ENCODE assay signal across 11 cellular contexts in genomic region chr19:5625641-5626040, GRCh38. TPM values are rescaled to one million over a fixed set of nuclear protein-coding genes. Genes with fewer than 3 reads are reported as not detected.
DNase-seq lines count a peak whose midpoint lies in the region; ATAC-seq and TF ChIP-seq lines count a peak whose summit lies in the region.
"Had no signal": no experiment of that assay in that cellular context is flagged by ENCODE, and none has a peak within 500 bp of the region (broad histone marks: within the 10 kb centered on the region; RNA-seq: fewer than 3 reads in every experiment).

No MANE protein-coding gene starts in this region.

- H3K27ac ChIP-seq in iPS-20b (ENCODE audit: low read length) (no peak overlapping the region), stomach smooth muscle (ENCODE audit: low read length) (no peak overlapping the region), esophagus muscularis mucosa (replicated peaks in 1 of 4) (peak overlapping the region in 2 of 4 donors; percentile 97 to 98)
- H3K27ac ChIP-seq: C4-2B had no signal

- H3K4me3 ChIP-seq in iPS-20b (ENCODE audit: low read length): peak overlapping the region; percentile 98
- H3K4me3 ChIP-seq in stomach smooth muscle (ENCODE audit: low read length in 2 of 2): peak overlapping the region; percentile 9 to 58
- peak overlapping the region in 2 of 4 donors; percentile 5 to 85 for H3K4me3 ChIP-seq in esophagus muscularis mucosa

- no peak for TF ChIP-seq CTCF in esophagus muscularis mucosa (IDR thresholded peaks at IDR 0.05)

- peaks cover 65% of the 10 kb centered on the region for H3K4me1 Mint-ChIP-seq in activated naive CD4-positive, alpha-beta T cell treated with anti-CD3 and anti-CD28 coated beads for 36 hours (ENCODE audit: low read depth)
- H3K4me1 Mint-ChIP-seq in activated T-helper 1 cell treated with anti-CD3 and anti-CD28 coated beads, Interleukin-12 subunit alpha, Interleukin-12 subunit beta, Interleukin-2, Interleukin-4 antibody, amounts not matched to agents 30 ng/mL and 10 ng/mL and 1 ng/mL, durations not matched to agents 14 hours and 24 hours and 36 hours (ENCODE audit: low read depth): peaks cover 59% of the 10 kb centered on the region

- H3K4me3 Mint-ChIP-seq in activated naive CD4-positive, alpha-beta T cell treated with anti-CD3 and anti-CD28 coated beads for 36 hours: peak overlapping the region; percentile 100
- peak overlapping the region; percentile 100 for H3K4me3 Mint-ChIP-seq in activated T-helper 1 cell treated with anti-CD3 and anti-CD28 coated beads, Interleukin-12 subunit alpha, Interleukin-12 subunit beta, Interleukin-2, Interleukin-4 antibody, amounts not matched to agents 30 ng/mL and 10 ng/mL and 1 ng/mL, durations not matched to agents 14 hours and 24 hours and 36 hours

- no peak for TF ChIP-seq POLR2A in esophagus muscularis mucosa (IDR thresholded peaks at IDR 0.05; ENCODE audit: low read depth)

- no peaks in the 10 kb centered on the region for H3K27me3 ChIP-seq in iPS-20b (ENCODE audit: insufficient read depth, low read length)
- no peaks in the 10 kb centered on the region for H3K27me3 ChIP-seq in stomach smooth muscle (ENCODE audit: control insufficient read depth in 1 of 2, insufficient read depth in 2 of 2, low read length in 2 of 2)
- H3K27me3 ChIP-seq in esophagus muscularis mucosa: no peaks in the 10 kb centered on the region
- H3K27me3 ChIP-seq: right atrium auricular region had no signal

- H3K9me3 ChIP-seq in iPS-20b (ENCODE audit: insufficient read depth, low read depth, low read length) (no peaks in the 10 kb centered on the region), stomach smooth muscle (ENCODE audit: control insufficient read depth in 2 of 2, low read length in 2 of 2) (no peaks in the 10 kb centered on the region), esophagus muscularis mucosa (no peaks in the 10 kb centered on the region)
- H3K9me3 ChIP-seq: right atrium auricular region had no signal

- no peaks in the 10 kb centered on the region for H3K27me3 Mint-ChIP-seq in activated naive CD4-positive, alpha-beta T cell treated with anti-CD3 and anti-CD28 coated beads for 36 hours (ENCODE audit: low read depth)
- peaks cover 3% of the 10 kb centered on the region for H3K27me3 Mint-ChIP-seq in activated T-helper 1 cell treated with anti-CD3 and anti-CD28 coated beads, Interleukin-12 subunit alpha, Interleukin-12 subunit beta, Interleukin-2, Interleukin-4 antibody, amounts not matched to agents 30 ng/mL and 10 ng/mL and 1 ng/mL, durations not matched to agents 14 hours and 24 hours and 36 hours (ENCODE audit: insufficient read depth)

- no peak for TF ChIP-seq EP300 in esophagus muscularis mucosa (IDR thresholded peaks at IDR 0.05)

- intact Hi-C loops in activated naive CD4-positive, alpha-beta T cell treated with anti-CD3 and anti-CD28 coated beads for 36 hours (cut with micrococcal nuclease): loop anchor here (10.0 kb wide), 1 partner anchor 349 kb away; the partner anchor contains the start of gene RANBP3
- intact Hi-C loops in activated T-helper 1 cell treated with anti-CD3 and anti-CD28 coated beads, Interleukin-12 subunit alpha, Interleukin-12 subunit beta, Interleukin-2, Interleukin-4 antibody, amounts not matched to agents 30 ng/mL and 10 ng/mL and 1 ng/mL, durations not matched to agents 14 hours and 24 hours and 36 hours (cut with micrococcal nuclease): loop anchor here (10.0 kb wide), 1 partner anchor 799 kb away; the partner anchor contains the start of gene KHSRP
- intact Hi-C loops in esophagus muscularis mucosa (cut with DNase I): no loop called here

- 74% methylated on average over 12 of the region's 12 CpGs for WGBS in esophagus muscularis mucosa

- peak overlapping the region; percentile 12 for H3K27ac Mint-ChIP-seq in activated naive CD4-positive, alpha-beta T cell treated with anti-CD3 and anti-CD28 coated beads for 36 hours
- peak overlapping the region in 1 of 2 donors; percentile 75 for H3K27ac Mint-ChIP-seq in activated naive CD4-positive, alpha-beta T cell treated with anti-CD3 and anti-CD28 coated beads, Interleukin-2, amount 50 U/mL, for 72 hours
- H3K27ac Mint-ChIP-seq in activated T-helper 1 cell treated with anti-CD3 and anti-CD28 coated beads, Interleukin-12 subunit alpha, Interleukin-12 subunit beta, Interleukin-2, Interleukin-4 antibody, amounts not matched to agents 30 ng/mL and 10 ng/mL and 1 ng/mL, durations not matched to agents 14 hours and 24 hours and 36 hours: peak overlapping the region; percentile 56

- 0 out of 2 replicates have a peak overlapping the region, but pooled peaks have one; percentile 23 for H3K9ac ChIP-seq in iPS-20b (ENCODE audit: low read depth, low read length)
- peak overlapping the region in 1 of 2 donors; percentile 21 for H3K9ac ChIP-seq in stomach smooth muscle (ENCODE audit: low read length in 2 of 2)

- H3K36me3 ChIP-seq in iPS-20b (ENCODE audit: insufficient read depth, low read depth, low read length): peaks cover 64% of the 10 kb centered on the region
- H3K36me3 ChIP-seq in stomach smooth muscle (ENCODE audit: control insufficient read depth in 2 of 2, insufficient read depth in 2 of 2, low read length in 2 of 2): peaks cover 24 to 28% of the 10 kb centered on the region in 2 donors
- peaks cover 7 to 47% (median 45%) of the 10 kb centered on the region in 4 donors for H3K36me3 ChIP-seq in esophagus muscularis mucosa

- peaks cover 13% of the 10 kb centered on the region for H3K4me1 ChIP-seq in iPS-20b (ENCODE audit: insufficient read depth, low read length)
- peaks cover 55% of the 10 kb centered on the region for H3K4me1 ChIP-seq in stomach smooth muscle (ENCODE audit: control insufficient read depth, insufficient read depth, low read length)
- H3K4me1 ChIP-seq in esophagus muscularis mucosa: peaks cover 53 to 81% (median 76%) of the 10 kb centered on the region in 4 donors

- no peak for ATAC-seq in activated naive CD4-positive, alpha-beta T cell treated with anti-CD3 and anti-CD28 coated beads, Interleukin-2, amount 50 U/mL, for 72 hours
- ATAC-seq in HG03354 (IDR thresholded peaks at IDR 0.05; ENCODE audit: poor library complexity, severe bottlenecking, unreplicated experiment): no peak

- peaks cover 62% of the 10 kb centered on the region for H3K36me3 Mint-ChIP-seq in activated naive CD4-positive, alpha-beta T cell treated with anti-CD3 and anti-CD28 coated beads for 36 hours (ENCODE audit: low read depth)
- H3K36me3 Mint-ChIP-seq in activated naive CD4-positive, alpha-beta T cell treated with anti-CD3 and anti-CD28 coated beads, Interleukin-2, amount 50 U/mL, for 72 hours: peaks cover 65 to 79% of the 10 kb centered on the region in 2 donors
- peaks cover 54% of the 10 kb centered on the region for H3K36me3 Mint-ChIP-seq in activated T-helper 1 cell treated with anti-CD3 and anti-CD28 coated beads, Interleukin-12 subunit alpha, Interleukin-12 subunit beta, Interleukin-2, Interleukin-4 antibody, amounts not matched to agents 30 ng/mL and 10 ng/mL and 1 ng/mL, durations not matched to agents 14 hours and 24 hours and 36 hours (ENCODE audit: low read depth)

- no peaks in the 10 kb centered on the region for H3K9me3 Mint-ChIP-seq in activated naive CD4-positive, alpha-beta T cell treated with anti-CD3 and anti-CD28 coated beads for 36 hours
- H3K9me3 Mint-ChIP-seq in activated naive CD4-positive, alpha-beta T cell treated with anti-CD3 and anti-CD28 coated beads, Interleukin-2, amount 50 U/mL, for 72 hours: no peaks in the 10 kb centered on the region
- no peaks in the 10 kb centered on the region for H3K9me3 Mint-ChIP-seq in activated T-helper 1 cell treated with anti-CD3 and anti-CD28 coated beads, Interleukin-12 subunit alpha, Interleukin-12 subunit beta, Interleukin-2, Interleukin-4 antibody, amounts not matched to agents 30 ng/mL and 10 ng/mL and 1 ng/mL, durations not matched to agents 14 hours and 24 hours and 36 hours

- DNase-seq in activated naive CD4-positive, alpha-beta T cell treated with anti-CD3 and anti-CD28 coated beads for 36 hours: no peak
- no peak for DNase-seq in activated naive CD4-positive, alpha-beta T cell treated with anti-CD3 and anti-CD28 coated beads, Interleukin-2, amount 50 U/mL, for 72 hours (ENCODE audit: low spot score in 2 of 2)
- no peak for DNase-seq in activated T-helper 1 cell treated with anti-CD3 and anti-CD28 coated beads, Interleukin-12 subunit alpha, Interleukin-12 subunit beta, Interleukin-2, Interleukin-4 antibody, amounts not matched to agents 30 ng/mL and 10 ng/mL and 1 ng/mL, durations not matched to agents 14 hours and 24 hours and 36 hours (ENCODE audit: low spot score)
- DNase-seq in dermis blood vessel endothelial cell: no peak
- no peak for DNase-seq in esophagus muscularis mucosa (ENCODE audit: extremely low spot score)
- DNase-seq: NCI-H510A had no signal

- CTCF ChIA-PET in activated naive CD4-positive, alpha-beta T cell treated with anti-CD3 and anti-CD28 coated beads for 36 hours (lab: Charles Lee): interaction anchor here (1.7 kb wide), 1 partner anchor 61 kb away, joined by 5 read pairs; no protein-coding TSS in a partner anchor

RNA-seq across cellular contexts. Expression of gene SAFB, which starts 2.8 kb away (rescaled TPM):
- 100 to 1,000 TPM; 120 to 129 TPM for total RNA-seq in activated naive CD4-positive, alpha-beta T cell treated with anti-CD3 and anti-CD28 coated beads for 36 hours
- 100 to 1,000 TPM; 127 to 154 TPM for total RNA-seq in activated naive CD4-positive, alpha-beta T cell treated with anti-CD3 and anti-CD28 coated beads, Interleukin-2, amount 50 U/mL, for 72 hours
- total RNA-seq in activated T-helper 1 cell treated with anti-CD3 and anti-CD28 coated beads, Interleukin-12 subunit alpha, Interleukin-12 subunit beta, Interleukin-2, Interleukin-4 antibody, amounts not matched to agents 30 ng/mL and 10 ng/mL and 1 ng/mL, durations not matched to agents 14 hours and 24 hours and 36 hours: 143 and 146 TPM in 2 replicates
- total RNA-seq in dermis blood vessel endothelial cell: 56.0 and 60.1 TPM in 2 replicates
- total RNA-seq in esophagus muscularis mucosa: 10 to 100 TPM; 48.4 to 96.2 (median 75.7) TPM

RNA-seq across cellular contexts. Expression of gene SAFB2, which starts 3.1 kb away (rescaled TPM):
- total RNA-seq in activated naive CD4-positive, alpha-beta T cell treated with anti-CD3 and anti-CD28 coated beads for 36 hours: 100 to 1,000 TPM; 108 to 118 TPM
- 100 to 1,000 TPM; 107 to 233 TPM for total RNA-seq in activated naive CD4-positive, alpha-beta T cell treated with anti-CD3 and anti-CD28 coated beads, Interleukin-2, amount 50 U/mL, for 72 hours
- 104 and 106 TPM in 2 replicates for total RNA-seq in activated T-helper 1 cell treated with anti-CD3 and anti-CD28 coated beads, Interleukin-12 subunit alpha, Interleukin-12 subunit beta, Interleukin-2, Interleukin-4 antibody, amounts not matched to agents 30 ng/mL and 10 ng/mL and 1 ng/mL, durations not matched to agents 14 hours and 24 hours and 36 hours
- total RNA-seq in dermis blood vessel endothelial cell: 33.4 and 47.5 TPM in 2 replicates
- 10 to 100 TPM; 31.1 to 57.8 (median 42.7) TPM for total RNA-seq in esophagus muscularis mucosa

RNA-seq across cellular contexts. Expression of gene MICOS13, which starts 54.7 kb away (rescaled TPM):
- 10 to 100 TPM; 43.3 to 44.8 TPM for total RNA-seq in activated naive CD4-positive, alpha-beta T cell treated with anti-CD3 and anti-CD28 coated beads for 36 hours
- total RNA-seq in activated naive CD4-positive, alpha-beta T cell treated with anti-CD3 and anti-CD28 coated beads, Interleukin-2, amount 50 U/mL, for 72 hours: 10 to 100 TPM; 32.0 to 47.2 TPM
- 57.4 and 60.6 TPM in 2 replicates for total RNA-seq in activated T-helper 1 cell treated with anti-CD3 and anti-CD28 coated beads, Interleukin-12 subunit alpha, Interleukin-12 subunit beta, Interleukin-2, Interleukin-4 antibody, amounts not matched to agents 30 ng/mL and 10 ng/mL and 1 ng/mL, durations not matched to agents 14 hours and 24 hours and 36 hours
- 13.4 and 22.3 TPM in 2 replicates for total RNA-seq in dermis blood vessel endothelial cell
- 10 to 100 TPM; 46.4 to 70.0 (median 59.3) TPM for total RNA-seq in esophagus muscularis mucosa

RNA-seq across cellular contexts. Expression of gene HSD11B1L, which starts 55.2 kb away (rescaled TPM):
- 1 to 10 TPM; 2.6 to 3.0 TPM for total RNA-seq in activated naive CD4-positive, alpha-beta T cell treated with anti-CD3 and anti-CD28 coated beads for 36 hours
- 1 to 10 TPM; 3.2 to 5.2 TPM for total RNA-seq in activated naive CD4-positive, alpha-beta T cell treated with anti-CD3 and anti-CD28 coated beads, Interleukin-2, amount 50 U/mL, for 72 hours
- 1.9 TPM in 2 replicates for total RNA-seq in activated T-helper 1 cell treated with anti-CD3 and anti-CD28 coated beads, Interleukin-12 subunit alpha, Interleukin-12 subunit beta, Interleukin-2, Interleukin-4 antibody, amounts not matched to agents 30 ng/mL and 10 ng/mL and 1 ng/mL, durations not matched to agents 14 hours and 24 hours and 36 hours
- total RNA-seq in dermis blood vessel endothelial cell (7.4 and 9.7 TPM in 2 replicates), esophagus muscularis mucosa (10 to 100 TPM; 15.0 to 21.8 (median 17.8) TPM)

RNA-seq across cellular contexts. Expression of gene TINCR, which starts 57.9 kb away (rescaled TPM):
- 1 to 10 TPM in 1 of 2 experiments, under 1 TPM in 1; 0.83 to 1.0 TPM for total RNA-seq in activated naive CD4-positive, alpha-beta T cell treated with anti-CD3 and anti-CD28 coated beads for 36 hours
- total RNA-seq in activated naive CD4-positive, alpha-beta T cell treated with anti-CD3 and anti-CD28 coated beads, Interleukin-2, amount 50 U/mL, for 72 hours: 1 to 10 TPM in 1 of 2 donors, under 1 TPM in 1; 0.82 to 1.7 TPM
- total RNA-seq in activated T-helper 1 cell treated with anti-CD3 and anti-CD28 coated beads, Interleukin-12 subunit alpha, Interleukin-12 subunit beta, Interleukin-2, Interleukin-4 antibody, amounts not matched to agents 30 ng/mL and 10 ng/mL and 1 ng/mL, durations not matched to agents 14 hours and 24 hours and 36 hours: 0.39 and 0.75 TPM in 2 replicates
- total RNA-seq in dermis blood vessel endothelial cell: under 0.01 TPM in 1 of 2 replicates, not detected in the other
- 1 to 10 TPM in 1 of 4 donors, under 1 TPM in 2, not detected in 1; 0.17 to 2.9 (median 0.33) TPM for total RNA-seq in esophagus muscularis mucosa
